14 cellular contexts compared by ENCODE assay signal in genomic region chr5:116237917-116238502, GRCh38.
A peak's percentile ranks its signal among the peaks of the same experiment; 100 is the strongest.
DNase-seq lines count a peak whose midpoint lies in the region; ATAC-seq and TF ChIP-seq lines count a peak whose summit lies in the region.
"Had no signal": no experiment of that assay in that cellular context is flagged by ENCODE, and none has a peak within 500 bp of the region (broad histone marks: within the 10 kb centered on the region; RNA-seq: fewer than 3 reads in every experiment).

No MANE protein-coding gene starts in this region.

- POLR2A ChIA-PET in HEK293T (lab: Yijun Ruan, JAX): no interaction called here
- POLR2A ChIA-PET in activated CD8-positive, alpha-beta T cell treated with anti-CD3 and anti-CD28 coated beads, Interleukin-2, amount 10 ng/mL, durations not matched to agents 7 days and 5 days (lab: Charles Lee): no interaction called here

- H3K79me2 ChIP-seq in hepatocyte: no peaks in the 10 kb centered on the region

- DNase-seq in Calu3: no peak
- peak; percentile 11 for DNase-seq in HEK293T (ENCODE audit: extremely low spot score)
- peak; percentile 2 for DNase-seq in adipocyte (ENCODE audit: low read depth)
- DNase-seq in hepatocyte (ENCODE audit: low spot score): no peak
- DNase-seq in tibial artery: no peak
- no peak for DNase-seq in activated CD8-positive, alpha-beta T cell treated with anti-CD3 and anti-CD28 coated beads, Interleukin-2, amount 10 ng/mL, durations not matched to agents 7 days and 5 days
- no peak for DNase-seq in NCI-H510A treated with DMSO at 0.1 percent for 48 hours (lab: John Stamatoyannopoulos, UW)
- no peak for DNase-seq in activated CD4-positive, alpha-beta T cell treated with anti-CD3 and anti-CD28 coated beads for 4 hours
- DNase-seq: hippocampal formation; NCI-H1694; psoas muscle; stimulated activated CD4-positive, alpha-beta T cell treated with anti-CD3 and anti-CD28 coated beads, Interleukin-4, amount 100 ng/mL, for 1 hour; stomach had no signal

- 92% methylated on average over 3 of the region's 3 CpGs for WGBS in hepatocyte (ENCODE audit: low lambda C conversion rate, missing lambda C conversion rate)

- CTCF ChIA-PET in Calu3 (lab: Charles Lee): no interaction called here
- CTCF ChIA-PET in HEK293T (lab: Yijun Ruan, JAX): interaction anchor here (0.6 to 1.1 kb wide), 2 partner anchors 12 to 318 kb away, joined by 3 to 4 read pairs; no protein-coding TSS in a partner anchor
- CTCF ChIA-PET in activated CD8-positive, alpha-beta T cell treated with anti-CD3 and anti-CD28 coated beads, Interleukin-2, amount 10 ng/mL, durations not matched to agents 7 days and 5 days (lab: Charles Lee): interaction anchor here (0.9 kb wide), 1 partner anchor 9 kb away, joined by 3 read pairs; no protein-coding TSS in a partner anchor

- H3K4me2 ChIP-seq in hepatocyte: no peak overlapping the region

- no peak overlapping the region for H3K27ac ChIP-seq in hepatocyte
- H3K27ac ChIP-seq in tibial artery: no peak overlapping the region
- H3K27ac ChIP-seq: psoas muscle, stomach had no signal

- no peak overlapping the region for H3K27ac Mint-ChIP-seq in Calu3 (ENCODE audit: unreplicated experiment)
- H3K27ac Mint-ChIP-seq in activated CD8-positive, alpha-beta T cell treated with anti-CD3 and anti-CD28 coated beads, Interleukin-2, amount 10 ng/mL, durations not matched to agents 7 days and 5 days: no peak overlapping the region
- H3K27ac Mint-ChIP-seq: activated naive CD8-positive, alpha-beta T cell had no signal

- no peaks in the 10 kb centered on the region for H3K36me3 Mint-ChIP-seq in Calu3 (ENCODE audit: insufficient read depth, unreplicated experiment)
- no peaks in the 10 kb centered on the region for H3K36me3 Mint-ChIP-seq in activated CD8-positive, alpha-beta T cell treated with anti-CD3 and anti-CD28 coated beads, Interleukin-2, amount 10 ng/mL, durations not matched to agents 7 days and 5 days (ENCODE audit: low read depth)

- no peaks in the 10 kb centered on the region for H3K27me3 Mint-ChIP-seq in Calu3 (ENCODE audit: unreplicated experiment)
- no peaks in the 10 kb centered on the region for H3K27me3 Mint-ChIP-seq in activated CD8-positive, alpha-beta T cell treated with anti-CD3 and anti-CD28 coated beads, Interleukin-2, amount 10 ng/mL, durations not matched to agents 7 days and 5 days (ENCODE audit: low read depth)
- H3K27me3 Mint-ChIP-seq: activated naive CD8-positive, alpha-beta T cell had no signal

- intact Hi-C loops in Calu3 (cut with micrococcal nuclease; ENCODE audit: unreplicated experiment) (no loop called here), tibial artery (cut with DNase I; ENCODE audit: low total_unique reads) (no loop called here)

- H3K9me3 ChIP-seq in adipocyte (ENCODE audit: control insufficient read depth, low read length): no peaks in the 10 kb centered on the region
- no peaks in the 10 kb centered on the region for H3K9me3 ChIP-seq in hepatocyte (ENCODE audit: low read depth)
- H3K9me3 ChIP-seq in tibial artery: no peaks in the 10 kb centered on the region
- H3K9me3 ChIP-seq: psoas muscle, stomach had no signal

- H3K27me3 ChIP-seq in adipocyte (replicated peaks; ENCODE audit: control insufficient read depth, insufficient read depth, low read length) (no peaks in the 10 kb centered on the region), hepatocyte (no peaks in the 10 kb centered on the region), tibial artery (no peaks in the 10 kb centered on the region)
- H3K27me3 ChIP-seq: stomach had no signal

- ATAC-seq in activated CD8-positive, alpha-beta T cell treated with anti-CD3 and anti-CD28 coated beads, Interleukin-2, amount 10 ng/mL, durations not matched to agents 7 days and 5 days: no peak
- ATAC-seq: psoas muscle had no signal

- no TSS peak for BruUV-seq in Calu3 (replicated peaks; lab: Mats Ljungman, UMichigan)

- peaks cover 8% of the 10 kb centered on the region for H3K4me1 Mint-ChIP-seq in Calu3 (ENCODE audit: low read depth, unreplicated experiment)
- no peaks in the 10 kb centered on the region for H3K4me1 Mint-ChIP-seq in activated CD8-positive, alpha-beta T cell treated with anti-CD3 and anti-CD28 coated beads, Interleukin-2, amount 10 ng/mL, durations not matched to agents 7 days and 5 days (ENCODE audit: low read depth)

- H3K4me1 ChIP-seq in adipocyte (ENCODE audit: control insufficient read depth, insufficient read depth, low read length) (peaks cover 17% of the 10 kb centered on the region), hepatocyte (ENCODE audit: insufficient read depth) (no peaks in the 10 kb centered on the region), tibial artery (peaks cover 0 to 12% (median 0%) of the 10 kb centered on the region in 4 donors)
- H3K4me1 ChIP-seq: psoas muscle had no signal

- peaks cover 5% of the 10 kb centered on the region for H3K9me3 Mint-ChIP-seq in Calu3 (ENCODE audit: low read depth, unreplicated experiment)
- no peaks in the 10 kb centered on the region for H3K9me3 Mint-ChIP-seq in activated CD8-positive, alpha-beta T cell treated with anti-CD3 and anti-CD28 coated beads, Interleukin-2, amount 10 ng/mL, durations not matched to agents 7 days and 5 days (ENCODE audit: insufficient read depth)

- H3K36me3 ChIP-seq in adipocyte (ENCODE audit: control insufficient read depth, insufficient read depth, low read length, severe bottlenecking): no peaks in the 10 kb centered on the region
- H3K36me3 ChIP-seq in hepatocyte (replicated peaks; ENCODE audit: insufficient read depth, low read depth): no peaks in the 10 kb centered on the region
- H3K36me3 ChIP-seq in tibial artery: no peaks in the 10 kb centered on the region
- H3K36me3 ChIP-seq: stomach had no signal

- no peaks in the 10 kb centered on the region for H3K9me2 ChIP-seq in hepatocyte (replicated peaks; ENCODE audit: insufficient read depth)

- peak; percentile 14 for TF ChIP-seq CTCF in Calu3 (IDR thresholded peaks at IDR 0.05; ENCODE audit: unreplicated experiment)
- peak; percentile 21 for TF ChIP-seq CTCF in hepatocyte (IDR thresholded peaks at IDR 0.05; ENCODE audit: poor library complexity)
- TF ChIP-seq CTCF in tibial artery (IDR thresholded peaks at IDR 0.05): no peak

- H3K4me3 ChIP-seq in adipocyte (ENCODE audit: low read length): no peak overlapping the region
- no peak overlapping the region for H3K4me3 ChIP-seq in hepatocyte
- no peak overlapping the region for H3K4me3 ChIP-seq in tibial artery
- H3K4me3 ChIP-seq: psoas muscle, stomach had no signal

- H2AFZ ChIP-seq in hepatocyte: no peak overlapping the region

- no peak overlapping the region for H3K4me3 Mint-ChIP-seq in Calu3 (ENCODE audit: low read depth, unreplicated experiment)
- H3K4me3 Mint-ChIP-seq in activated CD8-positive, alpha-beta T cell treated with anti-CD3 and anti-CD28 coated beads, Interleukin-2, amount 10 ng/mL, durations not matched to agents 7 days and 5 days: no peak overlapping the region
- H3K4me3 Mint-ChIP-seq: activated naive CD8-positive, alpha-beta T cell had no signal

- H3K9ac ChIP-seq in adipocyte (ENCODE audit: low read length): no peak overlapping the region

- H4K20me1 ChIP-seq in hepatocyte (ENCODE audit: insufficient read depth, poor library complexity, severe bottlenecking): no peaks in the 10 kb centered on the region

TF ChIP-seq in HEK293T, 16 proteins besides CTCF, POLR2A, EP300 and RAD21:
- TF ChIP-seq ARNT (IDR thresholded peaks at IDR 0.05) (no peak), FOXM1 (IDR thresholded peaks at IDR 0.05; ENCODE audit: borderline replicate concordance) (no peak), HDGF (IDR thresholded peaks at IDR 0.05; ENCODE audit: borderline replicate concordance) (no peak), CTBP1 (IDR thresholded peaks at IDR 0.05; ENCODE audit: borderline replicate concordance) (no peak), NFRKB (IDR thresholded peaks at IDR 0.05) (no peak), L3MBTL2 (conservative IDR thresholded peaks at IDR 0.05) (no peak), SUZ12 (IDR thresholded peaks at IDR 0.05) (no peak), ZNF384 (IDR thresholded peaks at IDR 0.05) (no peak), FOXA1 (IDR thresholded peaks at IDR 0.05) (no peak), PKNOX1 (IDR thresholded peaks at IDR 0.05) (no peak), LEF1 (IDR thresholded peaks at IDR 0.05; ENCODE audit: borderline replicate concordance) (no peak), SP1 (IDR thresholded peaks at IDR 0.05) (no peak), FOXK2 (IDR thresholded peaks at IDR 0.05) (no peak), BHLHE40 (IDR thresholded peaks at IDR 0.05; ENCODE audit: borderline replicate concordance) (no peak)

Comparison
In these comparisons a context has a peak if more than half of its experiments do, and no peak if none do; other contexts are left out.
1. DNase-seq: peak in HEK293T (single experiment) and adipocyte (single experiment); none in Calu3 (single experiment), hepatocyte (single experiment), tibial artery (0 of 2), activated CD8-positive, alpha-beta T cell treated with anti-CD3 and anti-CD28 coated beads, Interleukin-2, amount 10 ng/mL, durations not matched to agents 7 days and 5 days (single experiment), NCI-H510A treated with DMSO at 0.1 percent for 48 hours (single experiment) and activated CD4-positive, alpha-beta T cell treated with anti-CD3 and anti-CD28 coated beads for 4 hours (0 of 2).
2. CTCF ChIP-seq: peak in Calu3 (single experiment) and hepatocyte (single experiment); none in tibial artery (0 of 2).